In genomic region chr9:37747271-37747753, GRCh38 we compare ENCODE assay signal across 8 cellular contexts. TPM values are rescaled to one million over a fixed set of nuclear protein-coding genes. Genes with fewer than 3 reads are reported as not detected.
DNase-seq lines count a peak whose midpoint lies in the region; ATAC-seq and TF ChIP-seq lines count a peak whose summit lies in the region.

No MANE protein-coding gene starts in this region.

- H3K27me3 Mint-ChIP-seq in activated CD4-positive, alpha-beta T cell treated with anti-CD3 and anti-CD28 coated beads, Interleukin-2, amount 10 ng/mL, durations not matched to agents 7 days and 5 days = no peaks in the 10 kb centered on the region

- WGBS in lung, 2 donors = 34 to 40% methylated on average over 3 of the region's 3 CpGs

- CTCF ChIA-PET in activated CD4-positive, alpha-beta T cell treated with anti-CD3 and anti-CD28 coated beads, Interleukin-2, amount 10 ng/mL, durations not matched to agents 7 days and 5 days (lab: Charles Lee) = no interaction called here

- no peak overlapping the region for H3K27ac Mint-ChIP-seq in activated CD4-positive, alpha-beta T cell treated with anti-CD3 and anti-CD28 coated beads, Interleukin-2, amount 10 ng/mL, durations not matched to agents 7 days and 5 days

- DNase-seq in GF-D8 (lab: John Stamatoyannopoulos, UW) (peak; percentile 9), NCI-H2196 (lab: John Stamatoyannopoulos, UW; ENCODE audit: unreplicated experiment) (peak; percentile 66), dermis microvascular lymphatic vessel endothelial cell (ENCODE audit: low read depth in 2 of 2) (peak; percentile 50 to 72), lung (ENCODE audit: low spot score) (peak; percentile 51), posterior vena cava (ENCODE audit: low spot score) (no peak)
- DNase-seq in activated CD4-positive, alpha-beta T cell treated with anti-CD3 and anti-CD28 coated beads, Interleukin-2, amount 10 ng/mL, durations not matched to agents 7 days and 5 days = peak; percentile 70
- peak; percentile 28 for DNase-seq in stimulated activated CD8-positive, alpha-beta memory T cell treated with anti-CD3 and anti-CD28 coated beads, Interleukin-4, amount 100 ng/mL, for 24 hours (ENCODE audit: low read depth)

- H3K4me3 Mint-ChIP-seq in activated CD4-positive, alpha-beta T cell treated with anti-CD3 and anti-CD28 coated beads, Interleukin-2, amount 10 ng/mL, durations not matched to agents 7 days and 5 days = no peak overlapping the region

- no peak overlapping the region for H3K4me3 ChIP-seq in lung

- peak; percentile 84 for ATAC-seq in HG02610 (IDR thresholded peaks at IDR 0.05; ENCODE audit: unreplicated experiment)
- ATAC-seq in lung (ENCODE audit: insufficient read depth, low FRiP score) = peak; percentile 58

- TF ChIP-seq CTCF in lung (IDR thresholded peaks at IDR 0.05; ENCODE audit: control extremely low read depth, extremely low read depth) = peak; percentile 80

- no peaks in the 10 kb centered on the region for H3K9me3 Mint-ChIP-seq in activated CD4-positive, alpha-beta T cell treated with anti-CD3 and anti-CD28 coated beads, Interleukin-2, amount 10 ng/mL, durations not matched to agents 7 days and 5 days

- no peaks in the 10 kb centered on the region for H3K4me1 ChIP-seq in lung (ENCODE audit: control insufficient read depth in 2 of 2, insufficient read depth in 2 of 2, low read length in 2 of 2)

- H3K27ac ChIP-seq in lung (ENCODE audit: low read depth in 1 of 2, low read length in 1 of 2) = no peak overlapping the region

- H3K36me3 Mint-ChIP-seq in activated CD4-positive, alpha-beta T cell treated with anti-CD3 and anti-CD28 coated beads, Interleukin-2, amount 10 ng/mL, durations not matched to agents 7 days and 5 days (ENCODE audit: low read depth) = no peaks in the 10 kb centered on the region

- POLR2A ChIA-PET in activated CD4-positive, alpha-beta T cell treated with anti-CD3 and anti-CD28 coated beads, Interleukin-2, amount 10 ng/mL, durations not matched to agents 7 days and 5 days (lab: Charles Lee) = no interaction called here

- no peaks in the 10 kb centered on the region for H3K27me3 ChIP-seq in lung (ENCODE audit: control insufficient read depth, insufficient read depth)

- intact Hi-C loops in posterior vena cava (cut with DNase I) = loop anchor here in 1 of 2 donors (10.0 kb wide), 1 partner anchor 617 kb away; no protein-coding TSS in a partner anchor

- no peaks in the 10 kb centered on the region for H3K9me3 ChIP-seq in lung (ENCODE audit: control insufficient read depth in 2 of 2, insufficient read depth in 1 of 2, low read length in 1 of 2)

- H3K4me1 Mint-ChIP-seq in activated CD4-positive, alpha-beta T cell treated with anti-CD3 and anti-CD28 coated beads, Interleukin-2, amount 10 ng/mL, durations not matched to agents 7 days and 5 days = no peaks in the 10 kb centered on the region

- no peaks in the 10 kb centered on the region for H3K36me3 ChIP-seq in lung (ENCODE audit: control insufficient read depth in 2 of 2, insufficient read depth in 2 of 2, low read length in 2 of 2)

RNA-seq across cellular contexts. Expression of gene TRMT10B, which starts 6.3 kb away (rescaled TPM):
- 10 to 100 TPM; 13.9 to 14.3 TPM for total RNA-seq in activated CD4-positive, alpha-beta T cell treated with anti-CD3 and anti-CD28 coated beads, Interleukin-2, amount 10 ng/mL, durations not matched to agents 7 days and 5 days
- total RNA-seq in dermis microvascular lymphatic vessel endothelial cell (1.0 and 1.1 TPM in 2 replicates), lung (1 to 10 TPM; 6.1 to 7.6 TPM), posterior vena cava (1 to 10 TPM; 7.4 to 9.9 TPM)
- 1 to 10 TPM; 5.0 to 5.2 TPM for polyA plus RNA-seq in lung

RNA-seq across cellular contexts. Expression of gene EXOSC3, which starts 37.6 kb away (rescaled TPM):
- 10 to 100 TPM; 77.5 to 84.0 TPM for total RNA-seq in activated CD4-positive, alpha-beta T cell treated with anti-CD3 and anti-CD28 coated beads, Interleukin-2, amount 10 ng/mL, durations not matched to agents 7 days and 5 days
- total RNA-seq in dermis microvascular lymphatic vessel endothelial cell (16.7 and 26.0 TPM in 2 replicates), lung (10 to 100 TPM; 35.3 to 60.8 TPM), posterior vena cava (10 to 100 TPM; 18.3 to 25.3 TPM)
- polyA plus RNA-seq in lung = 10 to 100 TPM; 23.3 to 38.8 TPM

RNA-seq across cellular contexts. Expression of gene DCAF10, which starts 53.3 kb away (rescaled TPM):
- total RNA-seq in activated CD4-positive, alpha-beta T cell treated with anti-CD3 and anti-CD28 coated beads, Interleukin-2, amount 10 ng/mL, durations not matched to agents 7 days and 5 days = 10 to 100 TPM; 20.6 to 21.2 TPM
- 12.3 and 23.4 TPM in 2 replicates for total RNA-seq in dermis microvascular lymphatic vessel endothelial cell
- 10 to 100 TPM; 19.4 to 35.5 TPM for total RNA-seq in lung
- polyA plus RNA-seq in lung = 1 to 10 TPM; 5.8 to 8.3 TPM
- total RNA-seq in posterior vena cava = 10 to 100 TPM; 23.2 to 27.7 TPM
